ENCODE assay signal across 12 cellular contexts in genomic region chr3:136546718-136547117, GRCh38.
DNase-seq lines count a peak whose midpoint lies in the region; ATAC-seq and TF ChIP-seq lines count a peak whose summit lies in the region.
"Had no signal": no experiment of that assay in that cellular context is flagged by ENCODE, and none has a peak within 500 bp of the region (broad histone marks: within the 10 kb centered on the region; RNA-seq: fewer than 3 reads in every experiment).

No MANE protein-coding gene starts in this region.

- no peak for ATAC-seq in activated CD8-positive, alpha-beta T cell treated with anti-CD3 and anti-CD28 coated beads for 36 hours
- ATAC-seq in activated CD8-positive, alpha-beta T cell treated with anti-CD3 and anti-CD28 coated beads, Interleukin-2, amount 10 ng/mL, durations not matched to agents 7 days and 5 days: no peak
- ATAC-seq: left cardiac atrium had no signal

- H2AFZ ChIP-seq in OCI-LY7 (ENCODE audit: low read length): no peak overlapping the region

- no peak overlapping the region for H3K27ac Mint-ChIP-seq in activated CD8-positive, alpha-beta T cell treated with anti-CD3 and anti-CD28 coated beads for 36 hours
- no peak overlapping the region for H3K27ac Mint-ChIP-seq in activated CD8-positive, alpha-beta T cell treated with anti-CD3 and anti-CD28 coated beads, Interleukin-2, amount 10 ng/mL, durations not matched to agents 7 days and 5 days
- H3K27ac Mint-ChIP-seq in endothelial cell (ENCODE audit: unreplicated experiment): no peak overlapping the region
- H3K27ac Mint-ChIP-seq: activated T-helper 2 cell treated with anti-CD3 and anti-CD28 coated beads, Interferon-gamma antibody, Interleukin-2, Interleukin-4, amounts not matched to agents 10 μg/mL and 5 μg/mL and 100 μg/mL, durations not matched to agents 14 hours and 24 hours and 36 hours had no signal

- H3K36me3 ChIP-seq in OCI-LY7 (ENCODE audit: insufficient read depth, low read length) (peaks cover 8% of the 10 kb centered on the region), tibial artery (peaks cover 0 to 6% (median 4%) of the 10 kb centered on the region in 3 donors)

- intact Hi-C loops in activated CD8-positive, alpha-beta T cell treated with anti-CD3 and anti-CD28 coated beads for 36 hours (cut with micrococcal nuclease): no loop called here
- intact Hi-C loops in OCI-LY7 (cut with micrococcal nuclease; ENCODE audit: unreplicated experiment): loop anchor here (2.0 to 10.0 kb wide), 2 partner anchors 206 to 468 kb away; partner anchors contain the start of gene STAG1
- intact Hi-C loops in tibial artery (cut with DNase I; ENCODE audit: low total_unique reads): no loop called here

- no peak overlapping the region for H3K4me3 Mint-ChIP-seq in activated CD8-positive, alpha-beta T cell treated with anti-CD3 and anti-CD28 coated beads for 36 hours
- H3K4me3 Mint-ChIP-seq in activated CD8-positive, alpha-beta T cell treated with anti-CD3 and anti-CD28 coated beads, Interleukin-2, amount 10 ng/mL, durations not matched to agents 7 days and 5 days: no peak overlapping the region
- H3K4me3 Mint-ChIP-seq in endothelial cell (ENCODE audit: unreplicated experiment): no peak overlapping the region

- H3K4me1 Mint-ChIP-seq in activated CD8-positive, alpha-beta T cell treated with anti-CD3 and anti-CD28 coated beads for 36 hours (ENCODE audit: low read depth): peaks cover 17% of the 10 kb centered on the region
- H3K4me1 Mint-ChIP-seq in activated CD8-positive, alpha-beta T cell treated with anti-CD3 and anti-CD28 coated beads, Interleukin-2, amount 10 ng/mL, durations not matched to agents 7 days and 5 days (ENCODE audit: low read depth): no peaks in the 10 kb centered on the region
- peaks cover 7% of the 10 kb centered on the region for H3K4me1 Mint-ChIP-seq in endothelial cell (ENCODE audit: unreplicated experiment)

- H3K79me2 ChIP-seq in OCI-LY7 (ENCODE audit: insufficient read depth, low read depth, low read length): no peaks in the 10 kb centered on the region

- H3K4me2 ChIP-seq in OCI-LY7 (ENCODE audit: low read length): no peak overlapping the region

- CTCF ChIA-PET in activated CD8-positive, alpha-beta T cell treated with anti-CD3 and anti-CD28 coated beads for 36 hours (lab: Charles Lee): interaction anchor here (1.0 to 1.6 kb wide), 2 partner anchors 54 to 206 kb away, joined by 3 to 4 read pairs; no protein-coding TSS in a partner anchor
- CTCF ChIA-PET in activated CD8-positive, alpha-beta T cell treated with anti-CD3 and anti-CD28 coated beads, Interleukin-2, amount 10 ng/mL, durations not matched to agents 7 days and 5 days (lab: Charles Lee): interaction anchor here (0.9 to 3.9 kb wide), 4 partner anchors 11 to 467 kb away, joined by 3 to 30 read pairs (median 8); partner anchors contain the start of gene STAG1
- CTCF ChIA-PET in OCI-LY7 (lab: Charles Lee; ENCODE audit: unreplicated experiment): no interaction called here

- H4K20me1 ChIP-seq in OCI-LY7 (ENCODE audit: insufficient read depth, low read length): no peaks in the 10 kb centered on the region; the same call in 1 of the 2 replicates

- peak; percentile 15 for TF ChIP-seq CTCF in activated CD8-positive, alpha-beta T cell treated with anti-CD3 and anti-CD28 coated beads for 36 hours (IDR thresholded peaks at IDR 0.05)
- TF ChIP-seq CTCF in OCI-LY7 (conservative IDR thresholded peaks at IDR 0.05; ENCODE audit: low read length) (peak; percentile 61), endothelial cell (IDR thresholded peaks at IDR 0.05; ENCODE audit: unreplicated experiment) (peak; percentile 20), retinal pigment epithelial cell (conservative IDR thresholded peaks at IDR 0.05; ENCODE audit: low read depth, low read length) (peak; percentile 32), tibial artery (IDR thresholded peaks at IDR 0.05) (no peak)

- H3K27me3 Mint-ChIP-seq in activated CD8-positive, alpha-beta T cell treated with anti-CD3 and anti-CD28 coated beads for 36 hours: no peaks in the 10 kb centered on the region
- no peaks in the 10 kb centered on the region for H3K27me3 Mint-ChIP-seq in activated CD8-positive, alpha-beta T cell treated with anti-CD3 and anti-CD28 coated beads, Interleukin-2, amount 10 ng/mL, durations not matched to agents 7 days and 5 days (ENCODE audit: low read depth)
- H3K27me3 Mint-ChIP-seq in endothelial cell (ENCODE audit: unreplicated experiment): no peaks in the 10 kb centered on the region

- no peaks in the 10 kb centered on the region for H3K9me2 ChIP-seq in OCI-LY7 (ENCODE audit: insufficient read depth, low read length)

- peaks cover 10% of the 10 kb centered on the region for H3K4me1 ChIP-seq in OCI-LY7 (ENCODE audit: insufficient read depth, low read length, poor library complexity, severe bottlenecking)
- H3K4me1 ChIP-seq in tibial artery: peaks cover 0 to 6% (median 0%) of the 10 kb centered on the region in 4 donors

- H3K4me3 ChIP-seq in OCI-LY7 (ENCODE audit: low read depth, low read length, poor library complexity, severe bottlenecking): no peak overlapping the region
- H3K4me3 ChIP-seq in retinal pigment epithelial cell (ENCODE audit: low read length): no peak overlapping the region
- no peak overlapping the region for H3K4me3 ChIP-seq in tibial artery

- peaks cover 14% of the 10 kb centered on the region for H3K36me3 Mint-ChIP-seq in activated CD8-positive, alpha-beta T cell treated with anti-CD3 and anti-CD28 coated beads for 36 hours (ENCODE audit: low read depth)
- peaks cover 11% of the 10 kb centered on the region for H3K36me3 Mint-ChIP-seq in activated CD8-positive, alpha-beta T cell treated with anti-CD3 and anti-CD28 coated beads, Interleukin-2, amount 10 ng/mL, durations not matched to agents 7 days and 5 days (ENCODE audit: low read depth)
- peaks cover 7% of the 10 kb centered on the region for H3K36me3 Mint-ChIP-seq in endothelial cell (ENCODE audit: low read depth, unreplicated experiment)

- no peaks in the 10 kb centered on the region for H3K9me3 Mint-ChIP-seq in activated CD8-positive, alpha-beta T cell treated with anti-CD3 and anti-CD28 coated beads for 36 hours
- H3K9me3 Mint-ChIP-seq in activated CD8-positive, alpha-beta T cell treated with anti-CD3 and anti-CD28 coated beads, Interleukin-2, amount 10 ng/mL, durations not matched to agents 7 days and 5 days (ENCODE audit: insufficient read depth): no peaks in the 10 kb centered on the region
- no peaks in the 10 kb centered on the region for H3K9me3 Mint-ChIP-seq in endothelial cell (ENCODE audit: unreplicated experiment)
- H3K9me3 Mint-ChIP-seq: activated T-helper 2 cell treated with anti-CD3 and anti-CD28 coated beads, Interferon-gamma antibody, Interleukin-2, Interleukin-4, amounts not matched to agents 10 μg/mL and 5 μg/mL and 100 μg/mL, durations not matched to agents 14 hours and 24 hours and 36 hours had no signal

- no peaks in the 10 kb centered on the region for H3K9me3 ChIP-seq in OCI-LY7 (ENCODE audit: low read length)
- no peaks in the 10 kb centered on the region for H3K9me3 ChIP-seq in tibial artery

- no peak overlapping the region for H3K27ac ChIP-seq in OCI-LY7 (ENCODE audit: low read depth, low read length, poor library complexity, severe bottlenecking)
- H3K27ac ChIP-seq in tibial artery: no peak overlapping the region

- no TSS peak for BruUV-seq in OCI-LY7 (replicated peaks; lab: Mats Ljungman, UMichigan)

- POLR2A ChIA-PET in activated CD8-positive, alpha-beta T cell treated with anti-CD3 and anti-CD28 coated beads for 36 hours (lab: Charles Lee): no interaction called here
- POLR2A ChIA-PET in activated CD8-positive, alpha-beta T cell treated with anti-CD3 and anti-CD28 coated beads, Interleukin-2, amount 10 ng/mL, durations not matched to agents 7 days and 5 days (lab: Charles Lee): interaction anchor here (3.1 kb wide), 1 partner anchor 205 kb away, joined by 12 read pairs; the partner anchor contains the start of gene STAG1
- POLR2A ChIA-PET in OCI-LY7 (lab: Charles Lee): interaction anchor here (0.8 kb wide), 1 partner anchor 14 kb away, joined by 4 read pairs; no protein-coding TSS in a partner anchor

- DNase-seq in activated CD8-positive, alpha-beta T cell treated with anti-CD3 and anti-CD28 coated beads for 36 hours: no peak
- DNase-seq in activated CD8-positive, alpha-beta T cell treated with anti-CD3 and anti-CD28 coated beads, Interleukin-2, amount 10 ng/mL, durations not matched to agents 7 days and 5 days: no peak
- peak; percentile 19 for DNase-seq in OCI-LY7 (ENCODE audit: low spot score)
- DNase-seq in endothelial cell (ENCODE audit: low spot score): no peak
- DNase-seq in retinal pigment epithelial cell (ENCODE audit: low read depth): no peak
- DNase-seq in NCI-H146 treated with DMSO at 0.1 percent for 48 hours (lab: John Stamatoyannopoulos, UW; ENCODE audit: unreplicated experiment): no peak
- no peak for DNase-seq in tibial artery
- DNase-seq in NCI-H2081 (lab: John Stamatoyannopoulos, UW): no peak
- DNase-seq: effector CD4-positive, alpha-beta T cell; left cardiac atrium; NCI-H345 had no signal

- no peaks in the 10 kb centered on the region for H3K27me3 ChIP-seq in tibial artery

Comparison
In these comparisons a context has a peak if more than half of its experiments do, and no peak if none do; other contexts are left out.
1. CTCF ChIP-seq: peak in activated CD8-positive, alpha-beta T cell treated with anti-CD3 and anti-CD28 coated beads for 36 hours (single experiment), OCI-LY7 (single experiment), endothelial cell (single experiment) and retinal pigment epithelial cell (single experiment); none in tibial artery (0 of 2).